In genomic region chr12:87444039-87444438, GRCh38 we compare ENCODE assay signal across 13 cellular contexts.
DNase-seq lines count a peak whose midpoint lies in the region; ATAC-seq and TF ChIP-seq lines count a peak whose summit lies in the region.
"Had no signal": no experiment of that assay in that cellular context is flagged by ENCODE, and none has a peak within 500 bp of the region (broad histone marks: within the 10 kb centered on the region; RNA-seq: fewer than 3 reads in every experiment).

No MANE protein-coding gene starts in this region.

- BruUV-seq in HCT116 (replicated peaks; lab: Mats Ljungman, UMichigan) (no TSS peak), PC-3 (replicated peaks; lab: Mats Ljungman, UMichigan) (no TSS peak)

- H3K79me2 ChIP-seq in HCT116 (ENCODE audit: insufficient read depth, low read length) (no peaks in the 10 kb centered on the region), PC-3 (ENCODE audit: low read length) (no peaks in the 10 kb centered on the region)

- H3F3A ChIP-seq in PC-3 (ENCODE audit: low read length, unreplicated experiment) = no peaks in the 10 kb centered on the region

- no peaks in the 10 kb centered on the region for H3K9me2 ChIP-seq in HCT116 (ENCODE audit: insufficient read depth)
- no peaks in the 10 kb centered on the region for H3K9me2 ChIP-seq in PC-3 (replicated peaks; ENCODE audit: low read length)

- WGBS in psoas muscle, 3 donors = 91 to 96% (median 95%) methylated on average over 4 of the region's 4 CpGs

- no peaks in the 10 kb centered on the region for H4K20me1 ChIP-seq in HCT116 (ENCODE audit: insufficient read depth)
- no peaks in the 10 kb centered on the region for H4K20me1 ChIP-seq in PC-3 (ENCODE audit: low read length)

- POLR2A ChIA-PET in HCT116 (lab: Charles Lee) (no interaction called here), PC-3 (lab: Charles Lee; ENCODE audit: unreplicated experiment) (no interaction called here)

- H2AFZ ChIP-seq in HCT116 (ENCODE audit: low read depth, low read length, poor library complexity, severe bottlenecking) (no peak overlapping the region), PC-3 (ENCODE audit: low read length) (no peak overlapping the region)

- intact Hi-C loops in HCT116 (cut with micrococcal nuclease) (no loop called here), PC-3 (cut with micrococcal nuclease) (loop anchor here (5.0 kb wide), 1 partner anchor 192 kb away; no protein-coding TSS in a partner anchor), psoas muscle (cut with DNase I) (no loop called here)

- TF ChIP-seq CTCF in HCT116 (IDR thresholded peaks at IDR 0.05 in 2 of 3, conservative IDR thresholded peaks at IDR 0.05 in 1 of 3; ENCODE audit: borderline replicate concordance in 1 of 3, insufficient read depth in 1 of 3, low read depth in 2 of 3, low read length in 2 of 3) = no peak
- TF ChIP-seq CTCF in PC-3 (conservative IDR thresholded peaks at IDR 0.05; ENCODE audit: low read depth, low read length) = no peak
- TF ChIP-seq CTCF in foreskin keratinocyte (conservative IDR thresholded peaks at IDR 0.05) = no peak
- TF ChIP-seq CTCF in psoas muscle (IDR thresholded peaks at IDR 0.05) = no peak

- no peak for TF ChIP-seq POLR2A in HCT116 (IDR thresholded peaks at IDR 0.05; ENCODE audit: borderline replicate concordance, extremely low read depth, insufficient read depth, insufficient read length)

- CTCF ChIA-PET in HCT116 (lab: Charles Lee) = no interaction called here
- CTCF ChIA-PET in PC-3 (lab: Charles Lee) = no interaction called here

- H3K4me3 ChIP-seq in HCT116 (replicated peaks in 1 of 2; ENCODE audit: low read depth in 1 of 2, low read length in 2 of 2) = no peak overlapping the region
- no peak overlapping the region for H3K4me3 ChIP-seq in PC-3 (ENCODE audit: low read length)
- H3K4me3 ChIP-seq in psoas muscle = no peak overlapping the region
- H3K4me3 ChIP-seq: K562 had no signal

- H3K27me3 ChIP-seq in HCT116 (ENCODE audit: insufficient read depth, low read length) = no peaks in the 10 kb centered on the region
- H3K27me3 ChIP-seq in PC-3 (ENCODE audit: low read length) = no peaks in the 10 kb centered on the region
- H3K27me3 ChIP-seq in foreskin keratinocyte = no peaks in the 10 kb centered on the region
- H3K27me3 ChIP-seq in psoas muscle (ENCODE audit: insufficient read depth in 3 of 3, low read length in 2 of 3) = no peaks in the 10 kb centered on the region

- no peak for TF ChIP-seq RAD21 in HCT116 (IDR thresholded peaks at IDR 0.05; ENCODE audit: low read depth)

- no peak overlapping the region for H3K27ac ChIP-seq in HCT116 (ENCODE audit: low read depth, low read length)
- no peak overlapping the region for H3K27ac ChIP-seq in PC-3 (ENCODE audit: low read length)
- no peak overlapping the region for H3K27ac ChIP-seq in foreskin keratinocyte
- no peak overlapping the region for H3K27ac ChIP-seq in psoas muscle

- ATAC-seq in HCT116 (no peak), PC-3 (no peak), foreskin keratinocyte (peak; percentile 54), HG03139 (IDR thresholded peaks at IDR 0.05; ENCODE audit: unreplicated experiment) (no peak), psoas muscle (no peak)
- ATAC-seq: K562, SK-N-SH treated with all-trans-retinoic acid at 6 μM for 48 hours had no signal

- H3K9me3 ChIP-seq in HCT116 (ENCODE audit: control insufficient read depth in 1 of 2, insufficient read depth in 1 of 2, low read depth in 1 of 2, low read length in 2 of 2) (no peaks in the 10 kb centered on the region), PC-3 (ENCODE audit: low read length) (no peaks in the 10 kb centered on the region), psoas muscle (no peaks in the 10 kb centered on the region)

- DNase-seq in HCT116 (ENCODE audit: low read depth, low spot score) = no peak
- peak; percentile 48 for DNase-seq in PC-3
- DNase-seq in foreskin keratinocyte = peak; percentile 60 to 82
- peak; percentile 79 for DNase-seq in renal cortical epithelial cell (ENCODE audit: low read depth)
- DNase-seq in psoas muscle = no peak
- DNase-seq in activated CD8-positive, alpha-beta memory T cell treated with anti-CD3 and anti-CD28 coated beads, Interleukin-2, amount 50 U/mL, for 48 hours = no peak
- DNase-seq: CD4-positive, alpha-beta T cell; NCI-H1092 treated with DMSO at 0.1 percent for 48 hours; NCI-H1694 treated with DMSO at 0.1 percent for 48 hours; SHP77 had no signal

- RAD21 ChIA-PET in HCT116 (lab: Charles Lee; ENCODE audit: low non-redundant PET in 1 of 2, low total read pairs in 2 of 2, uncharacterized antibody in 2 of 2, unreplicated experiment in 2 of 2) = no interaction called here

- no peak overlapping the region for H3K9ac ChIP-seq in HCT116 (ENCODE audit: low read length)
- no peak overlapping the region for H3K9ac ChIP-seq in PC-3 (ENCODE audit: low read length)

- no peak overlapping the region for H3K4me2 ChIP-seq in HCT116 (ENCODE audit: low read length)
- H3K4me2 ChIP-seq in PC-3 (ENCODE audit: low read length) = no peak overlapping the region

- H3K36me3 ChIP-seq in HCT116 (ENCODE audit: control insufficient read depth in 1 of 2, insufficient read depth in 2 of 2, low read length in 2 of 2) = no peaks in the 10 kb centered on the region
- no peaks in the 10 kb centered on the region for H3K36me3 ChIP-seq in PC-3 (ENCODE audit: low read depth, low read length)
- no peaks in the 10 kb centered on the region for H3K36me3 ChIP-seq in psoas muscle (ENCODE audit: insufficient read depth in 1 of 2, low read depth in 1 of 2)

- H3K4me1 ChIP-seq in HCT116 (ENCODE audit: control insufficient read depth in 1 of 2, insufficient read depth in 2 of 2, low read length in 2 of 2) (peaks cover 19 to 29% of the 10 kb centered on the region in 2 experiments; a peak in 3 of 4 replicates), PC-3 (ENCODE audit: insufficient read depth, low read length) (peaks cover 23% of the 10 kb centered on the region), foreskin keratinocyte (peaks cover 13% of the 10 kb centered on the region), psoas muscle (no peaks in the 10 kb centered on the region)

TF ChIP-seq in HCT116, 20 proteins besides CTCF, POLR2A, EP300 and RAD21:
- no peak for TF ChIP-seq ZBTB33 (IDR thresholded peaks at IDR 0.05; ENCODE audit: extremely low read depth, insufficient replicate concordance, low read length)
- TF ChIP-seq EZH2 (IDR thresholded peaks at IDR 0.05) = no peak
- 0 out of 2 replicates have a peak, but pooled peaks have one; percentile 11 for TF ChIP-seq JUND (IDR thresholded peaks at IDR 0.05)
- TF ChIP-seq EZH2phosphoT487 (IDR thresholded peaks at IDR 0.05; ENCODE audit: borderline replicate concordance) = no peak
- no peak for TF ChIP-seq SP1 (IDR thresholded peaks at IDR 0.05; ENCODE audit: low read depth)

Comparison
In these comparisons a context has a peak if more than half of its experiments do, and no peak if none do; other contexts are left out.
1. DNase-seq: peak in PC-3 (single experiment), foreskin keratinocyte (2 of 2) and renal cortical epithelial cell (single experiment); none in HCT116 (single experiment), psoas muscle (0 of 2) and activated CD8-positive, alpha-beta memory T cell treated with anti-CD3 and anti-CD28 coated beads, Interleukin-2, amount 50 U/mL, for 48 hours (single experiment).